Comparison of ENCODE assay signal across 1 cellular context in the genomic region with DNA sequence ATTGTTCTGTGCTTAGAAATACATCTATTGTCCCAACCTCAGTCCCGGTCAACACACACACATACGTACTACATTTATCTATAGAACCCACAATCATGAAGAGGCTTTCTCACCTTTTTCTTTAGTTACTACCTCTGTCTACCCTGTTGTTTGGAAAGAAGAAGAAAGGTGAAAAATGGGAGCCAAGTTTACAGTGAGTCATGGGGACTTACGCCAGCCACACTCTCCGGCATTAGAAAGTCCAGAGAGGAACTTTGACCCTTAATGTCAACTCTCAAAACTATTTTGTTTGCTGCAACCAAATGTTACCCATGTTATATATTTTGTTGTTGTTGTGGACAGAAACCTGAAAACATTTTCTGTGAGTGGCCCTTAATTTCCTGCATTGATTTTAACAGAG.
TF ChIP-seq lines count a peak whose summit lies in the region.

No MANE protein-coding gene starts in this region.

TF ChIP-seq in HepG2, 621 proteins besides CTCF, POLR2A, EP300 and RAD21 (continued from another document and continues in another):
- TF ChIP-seq, protein P1, sequence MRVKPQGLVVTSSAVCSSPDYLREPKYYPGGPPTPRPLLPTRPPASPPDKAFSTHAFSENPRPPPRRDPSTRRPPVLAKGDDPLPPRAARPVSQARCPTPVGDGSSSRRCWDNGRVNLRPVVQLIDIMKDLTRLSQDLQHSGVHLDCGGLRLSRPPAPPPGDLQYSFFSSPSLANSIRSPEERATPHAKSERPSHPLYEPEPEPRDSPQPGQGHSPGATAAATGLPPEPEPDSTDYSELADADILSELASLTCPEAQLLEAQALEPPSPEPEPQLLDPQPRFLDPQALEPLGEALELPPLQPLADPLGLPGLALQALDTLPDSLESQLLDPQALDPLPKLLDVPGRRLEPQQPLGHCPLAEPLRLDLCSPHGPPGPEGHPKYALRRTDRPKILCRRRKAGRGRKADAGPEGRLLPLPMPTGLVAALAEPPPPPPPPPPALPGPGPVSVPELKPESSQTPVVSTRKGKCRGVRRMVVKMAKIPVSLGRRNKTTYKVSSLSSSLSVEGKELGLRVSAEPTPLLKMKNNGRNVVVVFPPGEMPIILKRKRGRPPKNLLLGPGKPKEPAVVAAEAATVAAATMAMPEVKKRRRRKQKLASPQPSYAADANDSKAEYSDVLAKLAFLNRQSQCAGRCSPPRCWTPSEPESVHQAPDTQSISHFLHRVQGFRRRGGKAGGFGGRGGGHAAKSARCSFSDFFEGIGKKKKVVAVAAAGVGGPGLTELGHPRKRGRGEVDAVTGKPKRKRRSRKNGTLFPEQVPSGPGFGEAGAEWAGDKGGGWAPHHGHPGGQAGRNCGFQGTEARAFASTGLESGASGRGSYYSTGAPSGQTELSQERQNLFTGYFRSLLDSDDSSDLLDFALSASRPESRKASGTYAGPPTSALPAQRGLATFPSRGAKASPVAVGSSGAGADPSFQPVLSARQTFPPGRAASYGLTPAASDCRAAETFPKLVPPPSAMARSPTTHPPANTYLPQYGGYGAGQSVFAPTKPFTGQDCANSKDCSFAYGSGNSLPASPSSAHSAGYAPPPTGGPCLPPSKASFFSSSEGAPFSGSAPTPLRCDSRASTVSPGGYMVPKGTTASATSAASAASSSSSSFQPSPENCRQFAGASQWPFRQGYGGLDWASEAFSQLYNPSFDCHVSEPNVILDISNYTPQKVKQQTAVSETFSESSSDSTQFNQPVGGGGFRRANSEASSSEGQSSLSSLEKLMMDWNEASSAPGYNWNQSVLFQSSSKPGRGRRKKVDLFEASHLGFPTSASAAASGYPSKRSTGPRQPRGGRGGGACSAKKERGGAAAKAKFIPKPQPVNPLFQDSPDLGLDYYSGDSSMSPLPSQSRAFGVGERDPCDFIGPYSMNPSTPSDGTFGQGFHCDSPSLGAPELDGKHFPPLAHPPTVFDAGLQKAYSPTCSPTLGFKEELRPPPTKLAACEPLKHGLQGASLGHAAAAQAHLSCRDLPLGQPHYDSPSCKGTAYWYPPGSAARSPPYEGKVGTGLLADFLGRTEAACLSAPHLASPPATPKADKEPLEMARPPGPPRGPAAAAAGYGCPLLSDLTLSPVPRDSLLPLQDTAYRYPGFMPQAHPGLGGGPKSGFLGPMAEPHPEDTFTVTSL (CRISPR knock-in tag; IDR thresholded peaks at IDR 0.05; ENCODE audit: borderline replicate concordance): peak; percentile 89; the same call in 1 of the 2 replicates
- TF ChIP-seq MIER2 (CRISPR knock-in tag; IDR thresholded peaks at IDR 0.05) (0 out of 2 replicates have a peak, but pooled peaks have one; percentile 25), SMYD3 (CRISPR knock-in tag; IDR thresholded peaks at IDR 0.05) (peak; percentile 73; the same call in 1 of the 2 replicates), EHMT2 (IDR thresholded peaks at IDR 0.05; ENCODE audit: borderline replicate concordance, low read depth, low read length) (0 out of 2 replicates have a peak, but pooled peaks have one; percentile 33), ZNF614 (CRISPR knock-in tag; IDR thresholded peaks at IDR 0.05; ENCODE audit: borderline replicate concordance) (peak; percentile 55; the same call in 1 of the 2 replicates), PCBP1 (IDR thresholded peaks at IDR 0.05; ENCODE audit: borderline replicate concordance, low read depth, low read length) (no peak), NR2F6 (IDR thresholded peaks at IDR 0.05) (peak; percentile 76), NR2F6 (CRISPR knock-in tag; IDR thresholded peaks at IDR 0.05) (peak; percentile 51; the same call in 1 of the 2 replicates), ZNF737 (CRISPR knock-in tag; IDR thresholded peaks at IDR 0.05; ENCODE audit: borderline replicate concordance) (no peak), HOXA3 (CRISPR knock-in tag; IDR thresholded peaks at IDR 0.05) (peak; percentile 53; the same call in 1 of the 2 replicates), ZNF563 (CRISPR knock-in tag; IDR thresholded peaks at IDR 0.05) (no peak), GPN1 (CRISPR knock-in tag; IDR thresholded peaks at IDR 0.05; ENCODE audit: borderline replicate concordance) (no peak), ZNF598 (CRISPR knock-in tag; IDR thresholded peaks at IDR 0.05; ENCODE audit: borderline replicate concordance) (no peak), ASH2L (IDR thresholded peaks at IDR 0.05; ENCODE audit: insufficient read length, low read depth, low read length) (peak; percentile 61), SP5 (CRISPR knock-in tag; IDR thresholded peaks at IDR 0.05; ENCODE audit: borderline replicate concordance, low read depth) (no peak), HOXA5 (CRISPR knock-in tag; IDR thresholded peaks at IDR 0.05) (no peak), SYNCRIP (IDR thresholded peaks at IDR 0.05; ENCODE audit: insufficient read depth, low read depth, low read length) (no peak), KDM1A (CRISPR knock-in tag; IDR thresholded peaks at IDR 0.05) (no peak)
- TF ChIP-seq, protein P2, sequence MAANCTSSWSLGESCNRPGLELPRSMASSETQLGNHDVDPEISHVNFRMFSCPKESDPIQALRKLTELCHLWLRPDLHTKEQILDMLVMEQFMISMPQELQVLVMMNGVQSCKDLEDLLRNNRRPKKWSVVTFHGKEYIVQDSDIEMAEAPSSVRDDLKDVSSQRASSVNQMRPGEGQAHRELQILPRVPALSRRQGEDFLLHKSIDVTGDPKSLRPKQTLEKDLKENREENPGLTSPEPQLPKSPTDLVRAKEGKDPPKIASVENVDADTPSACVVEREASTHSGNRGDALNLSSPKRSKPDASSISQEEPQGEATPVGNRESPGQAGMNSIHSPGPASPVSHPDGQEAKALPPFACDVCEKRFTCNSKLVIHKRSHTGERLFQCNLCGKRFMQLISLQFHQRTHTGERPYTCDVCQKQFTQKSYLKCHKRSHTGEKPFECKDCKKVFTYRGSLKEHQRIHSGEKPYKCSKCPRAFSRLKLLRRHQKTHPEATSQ (CRISPR knock-in tag; IDR thresholded peaks at IDR 0.05; ENCODE audit: borderline replicate concordance): no peak
- TF ChIP-seq, protein P3, sequence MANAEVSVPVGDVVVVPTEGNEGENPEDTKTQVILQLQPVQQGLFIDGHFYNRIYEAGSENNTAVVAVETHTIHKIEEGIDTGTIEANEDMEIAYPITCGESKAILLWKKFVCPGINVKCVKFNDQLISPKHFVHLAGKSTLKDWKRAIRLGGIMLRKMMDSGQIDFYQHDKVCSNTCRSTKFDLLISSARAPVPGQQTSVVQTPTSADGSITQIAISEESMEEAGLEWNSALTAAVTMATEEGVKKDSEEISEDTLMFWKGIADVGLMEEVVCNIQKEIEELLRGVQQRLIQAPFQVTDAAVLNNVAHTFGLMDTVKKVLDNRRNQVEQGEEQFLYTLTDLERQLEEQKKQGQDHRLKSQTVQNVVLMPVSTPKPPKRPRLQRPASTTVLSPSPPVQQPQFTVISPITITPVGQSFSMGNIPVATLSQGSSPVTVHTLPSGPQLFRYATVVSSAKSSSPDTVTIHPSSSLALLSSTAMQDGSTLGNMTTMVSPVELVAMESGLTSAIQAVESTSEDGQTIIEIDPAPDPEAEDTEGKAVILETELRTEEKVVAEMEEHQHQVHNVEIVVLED (CRISPR knock-in tag; IDR thresholded peaks at IDR 0.05; ENCODE audit: borderline replicate concordance): no peak
- TF ChIP-seq, protein P4, sequence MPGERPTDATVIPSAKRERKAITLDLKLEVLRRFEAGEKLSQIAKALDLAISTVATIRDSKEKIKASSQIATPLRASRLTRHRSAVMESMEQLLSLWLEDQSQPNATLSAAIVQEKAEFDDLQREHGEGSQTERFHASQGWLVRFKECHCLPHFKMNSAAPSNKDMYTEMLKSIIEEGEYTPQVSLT (CRISPR knock-in tag; IDR thresholded peaks at IDR 0.05; ENCODE audit: borderline replicate concordance, low read depth): no peak
- TF ChIP-seq, protein P5, sequence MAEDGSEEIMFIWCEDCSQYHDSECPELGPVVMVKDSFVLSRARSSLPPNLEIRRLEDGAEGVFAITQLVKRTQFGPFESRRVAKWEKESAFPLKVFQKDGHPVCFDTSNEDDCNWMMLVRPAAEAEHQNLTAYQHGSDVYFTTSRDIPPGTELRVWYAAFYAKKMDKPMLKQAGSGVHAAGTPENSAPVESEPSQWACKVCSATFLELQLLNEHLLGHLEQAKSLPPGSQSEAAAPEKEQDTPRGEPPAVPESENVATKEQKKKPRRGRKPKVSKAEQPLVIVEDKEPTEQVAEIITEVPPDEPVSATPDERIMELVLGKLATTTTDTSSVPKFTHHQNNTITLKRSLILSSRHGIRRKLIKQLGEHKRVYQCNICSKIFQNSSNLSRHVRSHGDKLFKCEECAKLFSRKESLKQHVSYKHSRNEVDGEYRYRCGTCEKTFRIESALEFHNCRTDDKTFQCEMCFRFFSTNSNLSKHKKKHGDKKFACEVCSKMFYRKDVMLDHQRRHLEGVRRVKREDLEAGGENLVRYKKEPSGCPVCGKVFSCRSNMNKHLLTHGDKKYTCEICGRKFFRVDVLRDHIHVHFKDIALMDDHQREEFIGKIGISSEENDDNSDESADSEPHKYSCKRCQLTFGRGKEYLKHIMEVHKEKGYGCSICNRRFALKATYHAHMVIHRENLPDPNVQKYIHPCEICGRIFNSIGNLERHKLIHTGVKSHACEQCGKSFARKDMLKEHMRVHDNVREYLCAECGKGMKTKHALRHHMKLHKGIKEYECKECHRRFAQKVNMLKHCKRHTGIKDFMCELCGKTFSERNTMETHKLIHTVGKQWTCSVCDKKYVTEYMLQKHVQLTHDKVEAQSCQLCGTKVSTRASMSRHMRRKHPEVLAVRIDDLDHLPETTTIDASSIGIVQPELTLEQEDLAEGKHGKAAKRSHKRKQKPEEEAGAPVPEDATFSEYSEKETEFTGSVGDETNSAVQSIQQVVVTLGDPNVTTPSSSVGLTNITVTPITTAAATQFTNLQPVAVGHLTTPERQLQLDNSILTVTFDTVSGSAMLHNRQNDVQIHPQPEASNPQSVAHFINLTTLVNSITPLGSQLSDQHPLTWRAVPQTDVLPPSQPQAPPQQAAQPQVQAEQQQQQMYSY (CRISPR knock-in tag; IDR thresholded peaks at IDR 0.05): no peak
- TF ChIP-seq, protein P6, sequence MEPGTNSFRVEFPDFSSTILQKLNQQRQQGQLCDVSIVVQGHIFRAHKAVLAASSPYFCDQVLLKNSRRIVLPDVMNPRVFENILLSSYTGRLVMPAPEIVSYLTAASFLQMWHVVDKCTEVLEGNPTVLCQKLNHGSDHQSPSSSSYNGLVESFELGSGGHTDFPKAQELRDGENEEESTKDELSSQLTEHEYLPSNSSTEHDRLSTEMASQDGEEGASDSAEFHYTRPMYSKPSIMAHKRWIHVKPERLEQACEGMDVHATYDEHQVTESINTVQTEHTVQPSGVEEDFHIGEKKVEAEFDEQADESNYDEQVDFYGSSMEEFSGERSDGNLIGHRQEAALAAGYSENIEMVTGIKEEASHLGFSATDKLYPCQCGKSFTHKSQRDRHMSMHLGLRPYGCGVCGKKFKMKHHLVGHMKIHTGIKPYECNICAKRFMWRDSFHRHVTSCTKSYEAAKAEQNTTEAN (CRISPR knock-in tag; conservative IDR thresholded peaks at IDR 0.05): 0 out of 2 replicates have a peak, but pooled peaks have one; percentile 28
- TF ChIP-seq, protein P7, sequence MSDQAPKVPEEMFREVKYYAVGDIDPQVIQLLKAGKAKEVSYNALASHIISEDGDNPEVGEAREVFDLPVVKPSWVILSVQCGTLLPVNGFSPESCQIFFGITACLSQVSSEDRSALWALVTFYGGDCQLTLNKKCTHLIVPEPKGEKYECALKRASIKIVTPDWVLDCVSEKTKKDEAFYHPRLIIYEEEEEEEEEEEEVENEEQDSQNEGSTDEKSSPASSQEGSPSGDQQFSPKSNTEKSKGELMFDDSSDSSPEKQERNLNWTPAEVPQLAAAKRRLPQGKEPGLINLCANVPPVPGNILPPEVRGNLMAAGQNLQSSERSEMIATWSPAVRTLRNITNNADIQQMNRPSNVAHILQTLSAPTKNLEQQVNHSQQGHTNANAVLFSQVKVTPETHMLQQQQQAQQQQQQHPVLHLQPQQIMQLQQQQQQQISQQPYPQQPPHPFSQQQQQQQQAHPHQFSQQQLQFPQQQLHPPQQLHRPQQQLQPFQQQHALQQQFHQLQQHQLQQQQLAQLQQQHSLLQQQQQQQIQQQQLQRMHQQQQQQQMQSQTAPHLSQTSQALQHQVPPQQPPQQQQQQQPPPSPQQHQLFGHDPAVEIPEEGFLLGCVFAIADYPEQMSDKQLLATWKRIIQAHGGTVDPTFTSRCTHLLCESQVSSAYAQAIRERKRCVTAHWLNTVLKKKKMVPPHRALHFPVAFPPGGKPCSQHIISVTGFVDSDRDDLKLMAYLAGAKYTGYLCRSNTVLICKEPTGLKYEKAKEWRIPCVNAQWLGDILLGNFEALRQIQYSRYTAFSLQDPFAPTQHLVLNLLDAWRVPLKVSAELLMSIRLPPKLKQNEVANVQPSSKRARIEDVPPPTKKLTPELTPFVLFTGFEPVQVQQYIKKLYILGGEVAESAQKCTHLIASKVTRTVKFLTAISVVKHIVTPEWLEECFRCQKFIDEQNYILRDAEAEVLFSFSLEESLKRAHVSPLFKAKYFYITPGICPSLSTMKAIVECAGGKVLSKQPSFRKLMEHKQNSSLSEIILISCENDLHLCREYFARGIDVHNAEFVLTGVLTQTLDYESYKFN (CRISPR knock-in tag; conservative IDR thresholded peaks at IDR 0.05): peak; percentile 63
- TF ChIP-seq, protein P8, sequence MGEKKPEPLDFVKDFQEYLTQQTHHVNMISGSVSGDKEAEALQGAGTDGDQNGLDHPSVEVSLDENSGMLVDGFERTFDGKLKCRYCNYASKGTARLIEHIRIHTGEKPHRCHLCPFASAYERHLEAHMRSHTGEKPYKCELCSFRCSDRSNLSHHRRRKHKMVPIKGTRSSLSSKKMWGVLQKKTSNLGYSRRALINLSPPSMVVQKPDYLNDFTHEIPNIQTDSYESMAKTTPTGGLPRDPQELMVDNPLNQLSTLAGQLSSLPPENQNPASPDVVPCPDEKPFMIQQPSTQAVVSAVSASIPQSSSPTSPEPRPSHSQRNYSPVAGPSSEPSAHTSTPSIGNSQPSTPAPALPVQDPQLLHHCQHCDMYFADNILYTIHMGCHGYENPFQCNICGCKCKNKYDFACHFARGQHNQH (CRISPR knock-in tag; IDR thresholded peaks at IDR 0.05): peak; percentile 55; the same call in 1 of the 2 replicates
- TF ChIP-seq, protein P9, sequence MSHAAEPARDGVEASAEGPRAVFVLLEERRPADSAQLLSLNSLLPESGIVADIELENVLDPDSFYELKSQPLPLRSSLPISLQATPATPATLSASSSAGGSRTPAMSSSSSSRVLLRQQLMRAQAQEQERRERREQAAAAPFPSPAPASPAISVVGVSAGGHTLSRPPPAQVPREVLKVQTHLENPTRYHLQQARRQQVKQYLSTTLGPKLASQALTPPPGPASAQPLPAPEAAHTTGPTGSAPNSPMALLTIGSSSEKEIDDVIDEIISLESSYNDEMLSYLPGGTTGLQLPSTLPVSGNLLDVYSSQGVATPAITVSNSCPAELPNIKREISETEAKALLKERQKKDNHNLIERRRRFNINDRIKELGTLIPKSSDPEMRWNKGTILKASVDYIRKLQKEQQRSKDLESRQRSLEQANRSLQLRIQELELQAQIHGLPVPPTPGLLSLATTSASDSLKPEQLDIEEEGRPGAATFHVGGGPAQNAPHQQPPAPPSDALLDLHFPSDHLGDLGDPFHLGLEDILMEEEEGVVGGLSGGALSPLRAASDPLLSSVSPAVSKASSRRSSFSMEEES (CRISPR knock-in tag; IDR thresholded peaks at IDR 0.05): 0 out of 2 replicates have a peak, but pooled peaks have one; percentile 29
